ENCODE assay signal across 9 cellular contexts in the genomic region with DNA sequence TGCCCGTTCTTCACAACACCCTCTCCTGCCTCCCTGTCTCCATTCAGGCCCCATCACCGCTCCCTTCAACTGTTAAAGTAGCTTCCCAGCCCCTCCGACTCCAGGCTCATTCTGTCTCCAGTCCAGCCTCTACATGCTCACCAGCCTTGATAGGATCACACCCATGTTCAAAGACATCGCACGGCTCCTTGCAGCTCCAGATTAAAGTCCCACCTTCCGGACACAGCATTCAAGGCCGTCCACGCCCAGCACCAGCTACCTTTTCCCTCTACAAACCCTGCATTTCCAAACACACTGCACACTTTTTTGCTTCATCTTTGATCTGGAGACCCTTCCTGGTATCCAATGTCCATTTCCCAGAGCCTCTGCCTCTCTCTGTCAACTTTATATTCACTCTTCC.
"Had no signal": no experiment of that assay in that cellular context is flagged by ENCODE, and none has a peak within 500 bp of the region (broad histone marks: within the 10 kb centered on the region; RNA-seq: fewer than 3 reads in every experiment).

No MANE protein-coding gene starts in this region.

- H2AFZ ChIP-seq: GM23248 had no signal

- FAIRE-seq: H1, H54 had no signal

- H3K27ac Mint-ChIP-seq: H9 had no signal

- H3K4me3 Mint-ChIP-seq: H9 had no signal

- H3K27ac ChIP-seq: GM23248, HL-60, KMS-11 had no signal

- DNase-seq: GM23248, H9, HCEC 1CT, IMR-90, KBM-7 had no signal

- H3K4me2 ChIP-seq: KMS-11 had no signal

- H3K9ac ChIP-seq: GM23248, KMS-11 had no signal

- H3K4me3 ChIP-seq: GM23248 had no signal

- H3K9me3 Mint-ChIP-seq: H9 had no signal
